Comparison of ENCODE assay signal across 1 cellular context in the genomic region with DNA sequence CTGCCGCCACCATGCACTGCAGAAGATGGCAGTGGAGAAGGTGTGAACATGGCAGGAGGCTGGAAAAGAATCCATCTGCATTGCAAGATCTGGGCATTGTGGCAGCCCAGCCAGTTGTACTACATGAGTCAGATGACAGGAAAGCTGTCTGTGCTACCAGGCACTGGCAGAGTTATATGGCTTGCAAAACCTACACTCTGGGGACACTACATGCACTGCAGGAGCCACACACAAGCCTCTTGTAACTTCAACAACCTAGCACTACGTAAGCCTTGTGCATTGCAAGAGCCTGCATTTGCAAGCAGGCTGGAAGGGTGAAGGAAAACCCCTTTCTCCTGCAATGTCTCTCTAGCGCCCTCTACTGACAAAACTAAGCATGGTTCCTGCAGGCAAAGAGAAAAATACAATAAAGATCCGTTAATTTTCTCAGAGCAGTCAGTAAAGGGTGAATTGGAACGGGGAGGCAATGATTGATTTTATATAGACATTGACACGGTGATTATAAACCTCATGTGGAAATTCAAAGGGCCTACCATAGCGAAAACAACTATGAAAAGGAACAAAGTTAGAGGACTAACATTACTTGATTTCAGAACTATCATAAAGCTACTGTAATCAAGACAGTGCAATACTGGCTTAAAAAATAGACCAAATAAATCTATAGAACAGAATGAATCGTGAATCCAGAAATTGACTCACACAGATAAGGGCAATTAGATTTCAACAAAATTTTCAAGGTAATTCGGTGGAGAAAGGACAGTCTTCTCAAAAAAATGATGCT.
TF ChIP-seq lines count a peak whose summit lies in the region.

No MANE protein-coding gene starts in this region.

TF ChIP-seq in K562, 482 proteins besides CTCF, POLR2A, EP300 and RAD21 (continued from another document):
- TF ChIP-seq SMC3 (conservative IDR thresholded peaks at IDR 0.05; ENCODE audit: insufficient read depth, low read depth, low read length) = peak; percentile 50; the same call in 1 of the 2 replicates
- peak; percentile 25; the same call in 1 of the 2 replicates for TF ChIP-seq ATF7 (IDR thresholded peaks at IDR 0.05)
- TF ChIP-seq ARHGAP35 (IDR thresholded peaks at IDR 0.05; ENCODE audit: partially characterized antibody) = no peak
- TF ChIP-seq, protein P1, sequence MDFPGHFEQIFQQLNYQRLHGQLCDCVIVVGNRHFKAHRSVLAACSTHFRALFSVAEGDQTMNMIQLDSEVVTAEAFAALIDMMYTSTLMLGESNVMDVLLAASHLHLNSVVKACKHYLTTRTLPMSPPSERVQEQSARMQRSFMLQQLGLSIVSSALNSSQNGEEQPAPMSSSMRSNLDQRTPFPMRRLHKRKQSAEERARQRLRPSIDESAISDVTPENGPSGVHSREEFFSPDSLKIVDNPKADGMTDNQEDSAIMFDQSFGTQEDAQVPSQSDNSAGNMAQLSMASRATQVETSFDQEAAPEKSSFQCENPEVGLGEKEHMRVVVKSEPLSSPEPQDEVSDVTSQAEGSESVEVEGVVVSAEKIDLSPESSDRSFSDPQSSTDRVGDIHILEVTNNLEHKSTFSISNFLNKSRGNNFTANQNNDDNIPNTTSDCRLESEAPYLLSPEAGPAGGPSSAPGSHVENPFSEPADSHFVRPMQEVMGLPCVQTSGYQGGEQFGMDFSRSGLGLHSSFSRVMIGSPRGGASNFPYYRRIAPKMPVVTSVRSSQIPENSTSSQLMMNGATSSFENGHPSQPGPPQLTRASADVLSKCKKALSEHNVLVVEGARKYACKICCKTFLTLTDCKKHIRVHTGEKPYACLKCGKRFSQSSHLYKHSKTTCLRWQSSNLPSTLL (IDR thresholded peaks at IDR 0.05) = no peak
- TF ChIP-seq, protein P2, sequence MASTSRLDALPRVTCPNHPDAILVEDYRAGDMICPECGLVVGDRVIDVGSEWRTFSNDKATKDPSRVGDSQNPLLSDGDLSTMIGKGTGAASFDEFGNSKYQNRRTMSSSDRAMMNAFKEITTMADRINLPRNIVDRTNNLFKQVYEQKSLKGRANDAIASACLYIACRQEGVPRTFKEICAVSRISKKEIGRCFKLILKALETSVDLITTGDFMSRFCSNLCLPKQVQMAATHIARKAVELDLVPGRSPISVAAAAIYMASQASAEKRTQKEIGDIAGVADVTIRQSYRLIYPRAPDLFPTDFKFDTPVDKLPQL (IDR thresholded peaks at IDR 0.05; ENCODE audit: extremely low read depth, insufficient read length) = no peak
- TF ChIP-seq, protein P3, sequence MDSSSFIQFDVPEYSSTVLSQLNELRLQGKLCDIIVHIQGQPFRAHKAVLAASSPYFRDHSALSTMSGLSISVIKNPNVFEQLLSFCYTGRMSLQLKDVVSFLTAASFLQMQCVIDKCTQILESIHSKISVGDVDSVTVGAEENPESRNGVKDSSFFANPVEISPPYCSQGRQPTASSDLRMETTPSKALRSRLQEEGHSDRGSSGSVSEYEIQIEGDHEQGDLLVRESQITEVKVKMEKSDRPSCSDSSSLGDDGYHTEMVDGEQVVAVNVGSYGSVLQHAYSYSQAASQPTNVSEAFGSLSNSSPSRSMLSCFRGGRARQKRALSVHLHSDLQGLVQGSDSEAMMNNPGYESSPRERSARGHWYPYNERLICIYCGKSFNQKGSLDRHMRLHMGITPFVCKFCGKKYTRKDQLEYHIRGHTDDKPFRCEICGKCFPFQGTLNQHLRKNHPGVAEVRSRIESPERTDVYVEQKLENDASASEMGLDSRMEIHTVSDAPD (CRISPR knock-in tag; IDR thresholded peaks at IDR 0.05) = no peak
- no peak for TF ChIP-seq KDM1A (IDR thresholded peaks at IDR 0.05)
- no peak for TF ChIP-seq POLR2G (IDR thresholded peaks at IDR 0.05; ENCODE audit: low read depth, low read length)
- no peak for TF ChIP-seq SMAD2 (IDR thresholded peaks at IDR 0.05; ENCODE audit: low read depth, low read length)
- TF ChIP-seq U2AF2 (optimal IDR thresholded peaks at IDR 0.05; ENCODE audit: low read depth, low read length) = no peak
- no peak for TF ChIP-seq JUN (IDR thresholded peaks at IDR 0.05; ENCODE audit: borderline replicate concordance, low read depth, low read length)
- no peak for TF ChIP-seq JUN (CRISPR knock-in tag; IDR thresholded peaks at IDR 0.05; ENCODE audit: borderline replicate concordance)
- no peak for TF ChIP-seq GABPA (tag; conservative IDR thresholded peaks at IDR 0.05; ENCODE audit: low read depth)
- TF ChIP-seq, protein P4, sequence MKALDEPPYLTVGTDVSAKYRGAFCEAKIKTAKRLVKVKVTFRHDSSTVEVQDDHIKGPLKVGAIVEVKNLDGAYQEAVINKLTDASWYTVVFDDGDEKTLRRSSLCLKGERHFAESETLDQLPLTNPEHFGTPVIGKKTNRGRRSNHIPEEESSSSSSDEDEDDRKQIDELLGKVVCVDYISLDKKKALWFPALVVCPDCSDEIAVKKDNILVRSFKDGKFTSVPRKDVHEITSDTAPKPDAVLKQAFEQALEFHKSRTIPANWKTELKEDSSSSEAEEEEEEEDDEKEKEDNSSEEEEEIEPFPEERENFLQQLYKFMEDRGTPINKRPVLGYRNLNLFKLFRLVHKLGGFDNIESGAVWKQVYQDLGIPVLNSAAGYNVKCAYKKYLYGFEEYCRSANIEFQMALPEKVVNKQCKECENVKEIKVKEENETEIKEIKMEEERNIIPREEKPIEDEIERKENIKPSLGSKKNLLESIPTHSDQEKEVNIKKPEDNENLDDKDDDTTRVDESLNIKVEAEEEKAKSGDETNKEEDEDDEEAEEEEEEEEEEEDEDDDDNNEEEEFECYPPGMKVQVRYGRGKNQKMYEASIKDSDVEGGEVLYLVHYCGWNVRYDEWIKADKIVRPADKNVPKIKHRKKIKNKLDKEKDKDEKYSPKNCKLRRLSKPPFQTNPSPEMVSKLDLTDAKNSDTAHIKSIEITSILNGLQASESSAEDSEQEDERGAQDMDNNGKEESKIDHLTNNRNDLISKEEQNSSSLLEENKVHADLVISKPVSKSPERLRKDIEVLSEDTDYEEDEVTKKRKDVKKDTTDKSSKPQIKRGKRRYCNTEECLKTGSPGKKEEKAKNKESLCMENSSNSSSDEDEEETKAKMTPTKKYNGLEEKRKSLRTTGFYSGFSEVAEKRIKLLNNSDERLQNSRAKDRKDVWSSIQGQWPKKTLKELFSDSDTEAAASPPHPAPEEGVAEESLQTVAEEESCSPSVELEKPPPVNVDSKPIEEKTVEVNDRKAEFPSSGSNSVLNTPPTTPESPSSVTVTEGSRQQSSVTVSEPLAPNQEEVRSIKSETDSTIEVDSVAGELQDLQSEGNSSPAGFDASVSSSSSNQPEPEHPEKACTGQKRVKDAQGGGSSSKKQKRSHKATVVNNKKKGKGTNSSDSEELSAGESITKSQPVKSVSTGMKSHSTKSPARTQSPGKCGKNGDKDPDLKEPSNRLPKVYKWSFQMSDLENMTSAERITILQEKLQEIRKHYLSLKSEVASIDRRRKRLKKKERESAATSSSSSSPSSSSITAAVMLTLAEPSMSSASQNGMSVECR (CRISPR knock-in tag; IDR thresholded peaks at IDR 0.05) = no peak
- TF ChIP-seq, protein P5, sequence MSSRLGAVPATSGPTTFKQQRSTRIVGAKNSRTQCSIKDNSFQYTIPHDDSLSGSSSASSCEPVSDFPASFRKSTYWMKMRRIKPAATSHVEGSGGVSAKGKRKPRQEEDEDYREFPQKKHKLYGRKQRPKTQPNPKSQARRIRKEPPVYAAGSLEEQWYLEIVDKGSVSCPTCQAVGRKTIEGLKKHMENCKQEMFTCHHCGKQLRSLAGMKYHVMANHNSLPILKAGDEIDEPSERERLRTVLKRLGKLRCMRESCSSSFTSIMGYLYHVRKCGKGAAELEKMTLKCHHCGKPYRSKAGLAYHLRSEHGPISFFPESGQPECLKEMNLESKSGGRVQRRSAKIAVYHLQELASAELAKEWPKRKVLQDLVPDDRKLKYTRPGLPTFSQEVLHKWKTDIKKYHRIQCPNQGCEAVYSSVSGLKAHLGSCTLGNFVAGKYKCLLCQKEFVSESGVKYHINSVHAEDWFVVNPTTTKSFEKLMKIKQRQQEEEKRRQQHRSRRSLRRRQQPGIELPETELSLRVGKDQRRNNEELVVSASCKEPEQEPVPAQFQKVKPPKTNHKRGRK (tag; IDR thresholded peaks at IDR 0.05) = no peak
- no peak for TF ChIP-seq KLF10 (CRISPR knock-in tag; IDR thresholded peaks at IDR 0.05)
- TF ChIP-seq KLF16 (IDR thresholded peaks at IDR 0.05) = 0 out of 2 replicates have a peak, but pooled peaks have one; percentile 30
- TF ChIP-seq ZNF133 (CRISPR knock-in tag; IDR thresholded peaks at IDR 0.05) = no peak
